In the genomic region with DNA sequence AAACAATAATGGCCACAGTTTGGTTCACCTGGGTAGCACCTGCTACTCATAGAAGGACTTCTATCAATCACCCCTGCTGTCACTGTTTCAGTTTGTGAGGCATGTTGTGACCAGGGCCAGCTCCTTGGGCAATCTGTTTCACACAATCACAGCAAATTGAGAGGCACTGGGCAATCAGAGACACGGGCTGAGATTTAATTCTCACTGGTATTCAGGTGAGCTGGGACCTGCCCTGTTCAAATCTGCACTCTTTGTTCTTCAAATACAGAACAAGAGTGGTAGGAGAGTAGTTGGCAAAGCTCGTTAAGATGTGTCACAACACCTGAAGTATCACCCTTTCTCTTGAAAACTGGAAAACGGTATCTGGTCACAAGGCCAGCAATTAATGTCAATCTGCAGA, we compare ENCODE assay signal across 21 cellular contexts.
"Had no signal": no experiment of that assay in that cellular context is flagged by ENCODE, and none has a peak within 500 bp of the region (broad histone marks: within the 10 kb centered on the region; RNA-seq: fewer than 3 reads in every experiment).

No MANE protein-coding gene starts in this region.

- DNase-seq: activated CD4-positive, alpha-beta memory T cell treated with anti-CD3 and anti-CD28 coated beads for 36 hours; activated CD4-positive, alpha-beta T cell treated with anti-CD3 and anti-CD28 coated beads for 36 hours; activated naive CD4-positive, alpha-beta T cell treated with anti-CD3 and anti-CD28 coated beads for 36 hours; activated naive CD8-positive, alpha-beta T cell treated with anti-CD3 and anti-CD28 coated beads, Interleukin-2, amount 50 U/mL, for 24 hours; activated T-cell treated with anti-CD3 and anti-CD28 coated beads, Interleukin-2, amount 50 U/mL, for 48 hours; body of pancreas; foreskin fibroblast; heart right ventricle; islet precursor cell; left cardiac atrium; naive B cell; nucleus accumbens; posterior cingulate gyrus; right lobe of liver; stimulated activated CD4-positive, alpha-beta T cell treated with anti-CD3 and anti-CD28 coated beads, Interleukin-1b, Interleukin-23, amount 100 ng/mL, for 48 hours; stimulated activated naive CD8-positive, alpha-beta T cell treated with anti-CD3 and anti-CD28 coated beads, Interleukin-15, amount 100 ng/mL, for 72 hours; T-helper 9 cell; tibial artery; uterus had no signal

- H3K36me3 ChIP-seq: heart right ventricle, right lobe of liver, tibial artery, uterus had no signal

- H3K27ac Mint-ChIP-seq: activated CD4-positive, alpha-beta memory T cell treated with anti-CD3 and anti-CD28 coated beads for 36 hours; activated CD4-positive, alpha-beta T cell treated with anti-CD3 and anti-CD28 coated beads for 36 hours; activated naive CD4-positive, alpha-beta T cell treated with anti-CD3 and anti-CD28 coated beads for 36 hours; activated naive CD8-positive, alpha-beta T cell treated with anti-CD3 and anti-CD28 coated beads, Interleukin-2, amount 50 U/mL, for 24 hours; stimulated activated naive CD8-positive, alpha-beta T cell treated with anti-CD3 and anti-CD28 coated beads, Interleukin-15, amount 100 ng/mL, for 72 hours had no signal

- H3K36me3 Mint-ChIP-seq: activated CD4-positive, alpha-beta memory T cell treated with anti-CD3 and anti-CD28 coated beads for 36 hours had no signal

- H3K27ac ChIP-seq: body of pancreas, epithelial cell of prostate, heart right ventricle, right lobe of liver, skin epidermis, tibial artery, uterus had no signal

- H3K9me3 ChIP-seq: body of pancreas, tibial artery, uterus had no signal

- H3K9me3 Mint-ChIP-seq: activated CD4-positive, alpha-beta memory T cell treated with anti-CD3 and anti-CD28 coated beads for 36 hours had no signal

- ATAC-seq: activated CD4-positive, alpha-beta T cell treated with anti-CD3 and anti-CD28 coated beads for 36 hours; activated naive CD8-positive, alpha-beta T cell treated with anti-CD3 and anti-CD28 coated beads, Interleukin-2, amount 50 U/mL, for 24 hours; body of pancreas; heart right ventricle; left cardiac atrium; right lobe of liver; stimulated activated naive CD8-positive, alpha-beta T cell treated with anti-CD3 and anti-CD28 coated beads, Interleukin-15, amount 100 ng/mL, for 72 hours had no signal

- H3K27me3 ChIP-seq: body of pancreas, heart right ventricle, right lobe of liver, tibial artery, uterus had no signal

- H3K4me3 Mint-ChIP-seq: activated CD4-positive, alpha-beta memory T cell treated with anti-CD3 and anti-CD28 coated beads for 36 hours; activated CD4-positive, alpha-beta T cell treated with anti-CD3 and anti-CD28 coated beads for 36 hours; activated naive CD4-positive, alpha-beta T cell treated with anti-CD3 and anti-CD28 coated beads for 36 hours; activated naive CD8-positive, alpha-beta T cell treated with anti-CD3 and anti-CD28 coated beads, Interleukin-2, amount 50 U/mL, for 24 hours; naive B cell; stimulated activated naive CD8-positive, alpha-beta T cell treated with anti-CD3 and anti-CD28 coated beads, Interleukin-15, amount 100 ng/mL, for 72 hours had no signal

- H3K4me1 ChIP-seq: body of pancreas, heart right ventricle, right lobe of liver, tibial artery, uterus had no signal

- H3K4me3 ChIP-seq: body of pancreas, heart right ventricle, right lobe of liver, skin epidermis, tibial artery, uterus had no signal

- H3K27me3 Mint-ChIP-seq: activated CD4-positive, alpha-beta memory T cell treated with anti-CD3 and anti-CD28 coated beads for 36 hours had no signal
